ENCODE assay signal across 8 cellular contexts in the genomic region with DNA sequence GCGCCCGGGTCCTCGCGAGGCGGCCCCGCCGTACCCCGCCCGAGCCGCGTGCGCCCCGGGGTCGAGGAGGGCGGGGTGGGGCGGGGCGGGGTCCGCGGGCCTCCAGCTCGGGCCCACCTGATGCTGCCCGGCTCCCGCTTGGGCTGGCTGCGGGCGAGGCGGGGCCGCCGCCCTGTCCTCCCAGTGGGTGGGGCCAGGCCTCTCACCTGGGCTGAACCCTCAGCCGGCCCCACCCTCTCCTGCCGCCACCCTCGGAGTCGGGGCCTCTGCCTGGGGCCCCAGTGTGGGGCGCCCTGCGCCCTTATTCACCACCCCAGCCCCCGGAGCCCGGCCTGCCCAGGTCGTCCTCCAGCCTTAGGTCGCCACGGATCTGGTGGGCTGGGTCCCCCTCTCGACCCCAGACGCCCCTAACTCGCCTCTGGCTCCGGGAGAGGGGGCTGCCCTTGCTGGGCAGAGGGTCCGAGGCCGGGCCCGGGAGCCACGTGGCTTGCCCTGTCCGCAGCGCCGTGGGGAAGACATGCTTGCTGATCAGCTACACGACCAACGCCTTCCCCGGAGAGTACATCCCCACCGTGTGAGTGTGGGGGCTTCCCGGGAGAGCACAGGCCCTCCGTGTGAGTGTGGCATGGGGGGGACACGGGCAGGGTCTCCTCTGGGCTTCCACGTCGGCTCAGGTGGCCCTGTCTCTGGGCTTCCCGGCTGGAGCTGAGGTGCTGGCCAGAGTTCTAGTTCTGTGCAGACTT. TPM values are rescaled to one million over a fixed set of nuclear protein-coding genes. Genes with fewer than 3 reads are reported as not detected.
A peak's percentile ranks its signal among the peaks of the same experiment; 100 is the strongest.
DNase-seq lines count a peak whose midpoint lies in the region; ATAC-seq, FAIRE-seq and TF ChIP-seq lines count a peak whose summit lies in the region.

No MANE protein-coding gene starts in this region.

- in situ Hi-C loops in GM13977 (cut with MboI; ENCODE audit: low pct_unique_long_range_greater_than_20kb, low sequenced_read_pairs, unreplicated experiment) = loop anchor here (10.0 kb wide), 1 partner anchor 133 kb away; no protein-coding TSS in a partner anchor

- POLR2A ChIA-PET in A549 (lab: Yijun Ruan, JAX) = interaction anchor here (0.5 to 3.4 kb wide), 3 partner anchors 9 to 261 kb away, joined by 3 to 33 read pairs (median 4); a partner anchor contains a TSS
- POLR2A ChIA-PET in naive thymus-derived CD8-positive, alpha-beta T cell (lab: Charles Lee) = interaction anchor here (1.5 kb wide), 1 partner anchor 65 kb away, joined by 4 read pairs; no protein-coding TSS in a partner anchor

- H3K9me3 Mint-ChIP-seq in naive thymus-derived CD8-positive, alpha-beta T cell = no peaks in the 10 kb centered on the region

- no peak for TF ChIP-seq RAD21 in A549 (conservative IDR thresholded peaks at IDR 0.05 in 1 of 2, IDR thresholded peaks at IDR 0.05 in 1 of 2)

- no peak for FAIRE-seq in A549 (lab: Jason Lieb, UNC)

- H3K4me2 ChIP-seq in A549 = peak overlapping the region; percentile 94

- no peak overlapping the region for H3K27ac Mint-ChIP-seq in naive thymus-derived CD8-positive, alpha-beta T cell

- CTCF ChIA-PET in A549 (lab: Yijun Ruan, JAX) = interaction anchor here (0.9 to 33.2 kb wide), 7 partner anchors 11 to 124 kb away, joined by 3 to 794 read pairs (median 32); a partner anchor contains a TSS

- no peaks in the 10 kb centered on the region for H3K9me3 ChIP-seq in A549

- H3K36me3 Mint-ChIP-seq in naive thymus-derived CD8-positive, alpha-beta T cell = peaks cover 0 to 4% (median 3%) of the 10 kb centered on the region in 3 donors

- H3K27me3 Mint-ChIP-seq in naive thymus-derived CD8-positive, alpha-beta T cell = no peaks in the 10 kb centered on the region

- H3K4me1 ChIP-seq in A549 = peaks cover 10% of the 10 kb centered on the region; the same call in 2 of the 3 replicates

- H3K4me3 ChIP-seq in A549 = peak overlapping the region; percentile 66

- intact Hi-C loops in posterior cingulate gyrus (cut with DNase I) = loop anchor here (5.0 kb wide), 1 partner anchor 65 kb away; a partner anchor contains a TSS

- DNase-seq in A549 (ENCODE audit: low read depth in 1 of 2, low spot score in 1 of 2) (no peak), GM13977 (ENCODE audit: low spot score) (peak; percentile 71), RPMI8226 (peak; percentile 89), cerebellum (ENCODE audit: low spot score) (peak; percentile 62), cortex of kidney (lab: John Stamatoyannopoulos, UW) (no peak), posterior cingulate gyrus (no peak)
- peak in 2 of 10 donors; percentile 30 to 37 for DNase-seq in naive thymus-derived CD8-positive, alpha-beta T cell

- ATAC-seq in A549 = peak; percentile 11 to 14; a peak in 4 of 6 replicates
- peak; percentile 15 to 41 for ATAC-seq in naive thymus-derived CD8-positive, alpha-beta T cell
- no peak for ATAC-seq in HG02642 (IDR thresholded peaks at IDR 0.05; ENCODE audit: poor library complexity, unreplicated experiment)

- H3K4me1 Mint-ChIP-seq in naive thymus-derived CD8-positive, alpha-beta T cell = peaks cover 7 to 26% (median 24%) of the 10 kb centered on the region in 4 donors

- TF ChIP-seq CTCF in A549 (IDR thresholded peaks at IDR 0.05) (no peak), GM13977 (IDR thresholded peaks at IDR 0.05; ENCODE audit: extremely low read depth, insufficient read depth, missing control alignments) (no peak)

- TF ChIP-seq EP300 in A549 (IDR thresholded peaks at IDR 0.05) = no peak

- peak overlapping the region in 8 of 10 donors; percentile 36 to 74 (median 56) for H3K4me3 Mint-ChIP-seq in naive thymus-derived CD8-positive, alpha-beta T cell

- WGBS in A549 (ENCODE audit: missing lambda C conversion rate) = 48% methylated on average over 17 of the region's 59 CpGs

- TF ChIP-seq POLR2A in A549 (IDR thresholded peaks at IDR 0.05; ENCODE audit: low read length) = no peak

- H3K27ac ChIP-seq in A549 = peak overlapping the region; percentile 75 to 94

TF ChIP-seq in A549, 52 proteins besides CTCF, POLR2A, EP300 and RAD21:
- no peak for TF ChIP-seq HOXA7 (CRISPR knock-in tag; IDR thresholded peaks at IDR 0.05)
- TF ChIP-seq JUN (IDR thresholded peaks at IDR 0.05) = no peak

RNA-seq across cellular contexts. Expression of a gene that starts 0.6 kb away (rescaled TPM):
- polyA plus RNA-seq in A549 (2011; rRNA removed) = 9.9 and 11.9 TPM in 2 replicates
- 53.3 and 57.6 TPM in 2 replicates for polyA plus RNA-seq in A549 (2012; cell fraction: cytosol; rRNA removed)
- polyA plus RNA-seq in A549 (2012; cell fraction: nucleus; rRNA removed) = 101 and 106 TPM in 2 replicates
- 19.9 to 21.0 TPM (median 20.4 TPM) in 3 replicates for polyA plus RNA-seq in A549 (2017; fragmentation: RNase III; extraction: RNeasy Plus Mini Kit Qiagen cat#74134 plus additional on column Dnase treatment)
- polyA minus RNA-seq in A549 (2011; rRNA and poly(A)+ RNA removed) = 8.4 and 9.7 TPM in 2 replicates
- total RNA-seq in cerebellum = 37.7 TPM
- 1 to 10 TPM; 1.4 to 1.5 TPM for total RNA-seq in naive thymus-derived CD8-positive, alpha-beta T cell
- not detected for polyA plus RNA-seq in naive thymus-derived CD8-positive, alpha-beta T cell

RNA-seq across cellular contexts. Expression of a gene that starts 5.4 kb away (rescaled TPM):
- 39.3 and 48.3 TPM in 2 replicates for polyA plus RNA-seq in A549 (2011; rRNA removed)
- 188 and 204 TPM in 2 replicates for polyA plus RNA-seq in A549 (2012; cell fraction: cytosol; rRNA removed)
- 208 and 243 TPM in 2 replicates for polyA plus RNA-seq in A549 (2012; cell fraction: nucleus; rRNA removed)
- polyA plus RNA-seq in A549 (2017; fragmentation: RNase III; extraction: RNeasy Plus Mini Kit Qiagen cat#74134 plus additional on column Dnase treatment) = 62.0 to 70.7 TPM (median 69.6 TPM) in 3 replicates
- 46.9 and 54.2 TPM in 2 replicates for polyA minus RNA-seq in A549 (2011; rRNA and poly(A)+ RNA removed)
- 21.8 TPM for total RNA-seq in cerebellum
- 10 to 100 TPM; 72.5 to 81.0 TPM for total RNA-seq in naive thymus-derived CD8-positive, alpha-beta T cell
- polyA plus RNA-seq in naive thymus-derived CD8-positive, alpha-beta T cell = 100 to 1,000 TPM; 113 to 185 (median 127) TPM

RNA-seq across cellular contexts. Expression of a gene that starts 9.0 kb away (rescaled TPM):
- polyA plus RNA-seq in A549 (2011; rRNA removed) (6.0 and 6.4 TPM in 2 replicates), A549 (2017; fragmentation: RNase III; extraction: RNeasy Plus Mini Kit Qiagen cat#74134 plus additional on column Dnase treatment) (19.1 to 24.5 TPM (median 21.6 TPM) in 3 replicates)
- polyA plus RNA-seq in A549 (2012; cell fraction: cytosol; rRNA removed) = 24.4 and 25.8 TPM in 2 replicates
- polyA plus RNA-seq in A549 (2012; cell fraction: nucleus; rRNA removed) = 100 and 111 TPM in 2 replicates
- 4.9 and 7.3 TPM in 2 replicates for polyA minus RNA-seq in A549 (2011; rRNA and poly(A)+ RNA removed)
- 12.9 TPM for total RNA-seq in cerebellum
- total RNA-seq in naive thymus-derived CD8-positive, alpha-beta T cell = 10 to 100 TPM; 11.4 to 12.5 TPM
- 1 to 10 TPM; 2.7 to 6.0 (median 4.2) TPM for polyA plus RNA-seq in naive thymus-derived CD8-positive, alpha-beta T cell

RNA-seq across cellular contexts. Expression of a gene that starts 9.4 kb away (rescaled TPM):
- polyA plus RNA-seq in A549 (2011; rRNA removed) (79.4 and 80.5 TPM in 2 replicates), A549 (2017; fragmentation: RNase III; extraction: RNeasy Plus Mini Kit Qiagen cat#74134 plus additional on column Dnase treatment) (208 to 231 TPM (median 222 TPM) in 3 replicates)
- polyA plus RNA-seq in A549 (2012; cell fraction: cytosol; rRNA removed) = 316 and 327 TPM in 2 replicates
- polyA plus RNA-seq in A549 (2012; cell fraction: nucleus; rRNA removed) = 248 and 268 TPM in 2 replicates
- 24.3 and 28.4 TPM in 2 replicates for polyA minus RNA-seq in A549 (2011; rRNA and poly(A)+ RNA removed)
- total RNA-seq in cerebellum = 22.1 TPM
- total RNA-seq in naive thymus-derived CD8-positive, alpha-beta T cell = 10 to 100 TPM; 33.6 to 37.6 TPM
- polyA plus RNA-seq in naive thymus-derived CD8-positive, alpha-beta T cell = 10 to 100 TPM; 42.7 to 63.0 (median 50.7) TPM

RNA-seq across cellular contexts. Expression of a gene that starts 19.6 kb away (rescaled TPM):
- polyA plus RNA-seq in A549 (2011; rRNA removed) (8.4 and 8.9 TPM in 2 replicates), A549 (2017; fragmentation: RNase III; extraction: RNeasy Plus Mini Kit Qiagen cat#74134 plus additional on column Dnase treatment) (21.3 to 31.5 TPM (median 25.7 TPM) in 3 replicates)
- 18.8 and 28.0 TPM in 2 replicates for polyA plus RNA-seq in A549 (2012; cell fraction: cytosol; rRNA removed)
- polyA plus RNA-seq in A549 (2012; cell fraction: nucleus; rRNA removed) = 72.7 and 93.7 TPM in 2 replicates
- 16.0 and 17.5 TPM in 2 replicates for polyA minus RNA-seq in A549 (2011; rRNA and poly(A)+ RNA removed)
- total RNA-seq in cerebellum = 17.2 TPM
- 10 to 100 TPM; 38.5 to 42.1 TPM for total RNA-seq in naive thymus-derived CD8-positive, alpha-beta T cell
- polyA plus RNA-seq in naive thymus-derived CD8-positive, alpha-beta T cell = 1 to 10 TPM; 2.2 to 8.5 (median 4.8) TPM

Comparison
In these comparisons a context has a peak if more than half of its experiments do, and no peak if none do; other contexts are left out.
1. DNase-seq: peak in GM13977 (single experiment), RPMI8226 (single experiment) and cerebellum (single experiment); none in A549 (0 of 2), cortex of kidney (single experiment) and posterior cingulate gyrus (0 of 10).
2. RNA of a gene that starts 0.6 kb away (total RNA-seq): 37.7 TPM in cerebellum (single experiment); 1.4 to 1.5 TPM in naive thymus-derived CD8-positive, alpha-beta T cell; every median in the first group is over 10 times any median in the second.